1 cellular context compared by ENCODE assay signal in the genomic region with DNA sequence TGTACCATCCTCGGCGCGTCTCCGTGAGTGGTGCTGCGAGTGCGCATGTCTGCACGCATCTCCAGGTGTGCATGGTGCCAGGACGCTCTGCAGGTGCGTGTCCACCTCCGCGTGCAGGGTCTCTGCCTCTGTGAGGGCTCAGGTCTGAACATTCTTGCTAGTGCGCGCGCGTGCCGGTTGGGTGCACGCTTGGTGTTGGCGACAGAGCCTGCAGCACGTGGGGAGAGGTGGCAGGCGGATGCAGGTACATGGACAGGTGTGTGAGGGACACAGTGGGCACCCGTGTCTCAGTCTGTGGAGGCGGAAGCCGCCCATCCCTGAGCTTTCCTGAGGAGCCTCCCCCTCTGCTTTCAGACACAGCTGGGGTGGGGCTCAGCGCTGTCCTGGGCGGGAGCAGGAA.
TF ChIP-seq lines count a peak whose summit lies in the region.

No MANE protein-coding gene starts in this region.

TF ChIP-seq in K562, 482 proteins besides CTCF, POLR2A, EP300 and RAD21:
- TF ChIP-seq, protein P1, sequence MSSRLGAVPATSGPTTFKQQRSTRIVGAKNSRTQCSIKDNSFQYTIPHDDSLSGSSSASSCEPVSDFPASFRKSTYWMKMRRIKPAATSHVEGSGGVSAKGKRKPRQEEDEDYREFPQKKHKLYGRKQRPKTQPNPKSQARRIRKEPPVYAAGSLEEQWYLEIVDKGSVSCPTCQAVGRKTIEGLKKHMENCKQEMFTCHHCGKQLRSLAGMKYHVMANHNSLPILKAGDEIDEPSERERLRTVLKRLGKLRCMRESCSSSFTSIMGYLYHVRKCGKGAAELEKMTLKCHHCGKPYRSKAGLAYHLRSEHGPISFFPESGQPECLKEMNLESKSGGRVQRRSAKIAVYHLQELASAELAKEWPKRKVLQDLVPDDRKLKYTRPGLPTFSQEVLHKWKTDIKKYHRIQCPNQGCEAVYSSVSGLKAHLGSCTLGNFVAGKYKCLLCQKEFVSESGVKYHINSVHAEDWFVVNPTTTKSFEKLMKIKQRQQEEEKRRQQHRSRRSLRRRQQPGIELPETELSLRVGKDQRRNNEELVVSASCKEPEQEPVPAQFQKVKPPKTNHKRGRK (tag; IDR thresholded peaks at IDR 0.05): peak; percentile 9; the same call in 1 of the 2 replicates
- TF ChIP-seq HSF4 (CRISPR knock-in tag; IDR thresholded peaks at IDR 0.05; ENCODE audit: borderline replicate concordance): no peak
